ENCODE assay signal across 12 cellular contexts in genomic region chr9:127333326-127334064, GRCh38.
DNase-seq lines count a peak whose midpoint lies in the region; ATAC-seq and TF ChIP-seq lines count a peak whose summit lies in the region.
"Had no signal": no experiment of that assay in that cellular context is flagged by ENCODE, and none has a peak within 500 bp of the region (broad histone marks: within the 10 kb centered on the region; RNA-seq: fewer than 3 reads in every experiment).

No MANE protein-coding gene starts in this region.

- no peaks in the 10 kb centered on the region for H3K36me3 Mint-ChIP-seq in activated CD8-positive, alpha-beta T cell treated with anti-CD3 and anti-CD28 coated beads, Interleukin-2, amount 10 ng/mL, durations not matched to agents 7 days and 5 days (ENCODE audit: low read depth)

- no peak for ATAC-seq in GM21423 (IDR thresholded peaks at IDR 0.05; ENCODE audit: unreplicated experiment)
- no peak for ATAC-seq in activated CD8-positive, alpha-beta T cell treated with anti-CD3 and anti-CD28 coated beads, Interleukin-2, amount 10 ng/mL, durations not matched to agents 7 days and 5 days
- ATAC-seq: foreskin keratinocyte, GM12878 had no signal

- H3K4me1 ChIP-seq in BE2C (peaks cover 31% of the 10 kb centered on the region), sigmoid colon (peaks cover 0 to 28% (median 21%) of the 10 kb centered on the region in 4 donors)

- no peaks in the 10 kb centered on the region for H3K9me3 ChIP-seq in BE2C
- H3K9me3 ChIP-seq in sigmoid colon: no peaks in the 10 kb centered on the region

- TF ChIP-seq EP300 in sigmoid colon (IDR thresholded peaks at IDR 0.05): no peak

- no peak for TF ChIP-seq CTCF in BE2C (IDR thresholded peaks at IDR 0.05; ENCODE audit: low read depth, low read length)
- no peak for TF ChIP-seq CTCF in fibroblast of villous mesenchyme (IDR thresholded peaks at IDR 0.05; ENCODE audit: insufficient read depth, low read depth, low read length)
- no peak for TF ChIP-seq CTCF in sigmoid colon (IDR thresholded peaks at IDR 0.05)
- TF ChIP-seq CTCF in lower leg skin (IDR thresholded peaks at IDR 0.05): no peak
- no peak for TF ChIP-seq CTCF in GM10248 (IDR thresholded peaks at IDR 0.05; ENCODE audit: control extremely low read depth, extremely low read depth, low read depth, missing control alignments)

- H3K27me3 Mint-ChIP-seq in activated CD8-positive, alpha-beta T cell treated with anti-CD3 and anti-CD28 coated beads, Interleukin-2, amount 10 ng/mL, durations not matched to agents 7 days and 5 days (ENCODE audit: low read depth): peaks cover 11% of the 10 kb centered on the region

- intact Hi-C loops in sigmoid colon (cut with DNase I): no loop called here
- intact Hi-C loops in lower leg skin (cut with DNase I; ENCODE audit: low total_unique reads): no loop called here

- H3K4me1 Mint-ChIP-seq in activated CD8-positive, alpha-beta T cell treated with anti-CD3 and anti-CD28 coated beads, Interleukin-2, amount 10 ng/mL, durations not matched to agents 7 days and 5 days (ENCODE audit: low read depth): no peaks in the 10 kb centered on the region

- H3K4me3 ChIP-seq in BE2C (ENCODE audit: low read depth, low read length) (no peak overlapping the region), fibroblast of villous mesenchyme (ENCODE audit: low read depth, low read length) (no peak overlapping the region), sigmoid colon (no peak overlapping the region), lower leg skin (ENCODE audit: low read depth, poor library complexity, severe bottlenecking) (no peak overlapping the region)
- H3K4me3 ChIP-seq: GM12878 had no signal

- CTCF ChIA-PET in activated CD8-positive, alpha-beta T cell treated with anti-CD3 and anti-CD28 coated beads, Interleukin-2, amount 10 ng/mL, durations not matched to agents 7 days and 5 days (lab: Charles Lee): no interaction called here
- CTCF ChIA-PET in GM10248 (lab: Yijun Ruan, JAX): interaction anchor here (1.3 kb wide), 1 partner anchor 9 kb away, joined by 4 read pairs; no protein-coding TSS in a partner anchor

- 74 to 80% methylated on average over 4 of the region's 4 CpGs for WGBS in sigmoid colon, 2 donors
- 58 to 77% methylated on average over 4 of the region's 4 CpGs for WGBS in lower leg skin, 2 donors

- H3K4me3 Mint-ChIP-seq in activated CD8-positive, alpha-beta T cell treated with anti-CD3 and anti-CD28 coated beads, Interleukin-2, amount 10 ng/mL, durations not matched to agents 7 days and 5 days: no peak overlapping the region

- H3K27me3 ChIP-seq in BE2C: no peaks in the 10 kb centered on the region
- no peaks in the 10 kb centered on the region for H3K27me3 ChIP-seq in sigmoid colon
- H3K27me3 ChIP-seq: foreskin keratinocyte had no signal

- H3K27ac Mint-ChIP-seq in activated CD8-positive, alpha-beta T cell treated with anti-CD3 and anti-CD28 coated beads, Interleukin-2, amount 10 ng/mL, durations not matched to agents 7 days and 5 days: no peak overlapping the region

- H3K36me3 ChIP-seq in BE2C (peaks cover 28% of the 10 kb centered on the region), sigmoid colon (no peaks in the 10 kb centered on the region)

- POLR2A ChIA-PET in activated CD8-positive, alpha-beta T cell treated with anti-CD3 and anti-CD28 coated beads, Interleukin-2, amount 10 ng/mL, durations not matched to agents 7 days and 5 days (lab: Charles Lee): no interaction called here
- POLR2A ChIA-PET in GM10248 (lab: Yijun Ruan, JAX): no interaction called here

- no peaks in the 10 kb centered on the region for H3K9me3 Mint-ChIP-seq in activated CD8-positive, alpha-beta T cell treated with anti-CD3 and anti-CD28 coated beads, Interleukin-2, amount 10 ng/mL, durations not matched to agents 7 days and 5 days (ENCODE audit: insufficient read depth)

- peak; percentile 45 for DNase-seq in BE2C
- peak; percentile 58 for DNase-seq in NCI-H2196 treated with DMSO at 0.1 percent for 48 hours (lab: John Stamatoyannopoulos, UW; ENCODE audit: unreplicated experiment)
- peak; percentile 77 for DNase-seq in fibroblast of villous mesenchyme (ENCODE audit: low read depth)
- no peak for DNase-seq in sigmoid colon
- DNase-seq in activated CD8-positive, alpha-beta T cell treated with anti-CD3 and anti-CD28 coated beads, Interleukin-2, amount 10 ng/mL, durations not matched to agents 7 days and 5 days: no peak
- DNase-seq in lower leg skin (ENCODE audit: low spot score in 2 of 2): no peak
- no peak for DNase-seq in GM10248 (ENCODE audit: extremely low spot score)
- DNase-seq: foreskin keratinocyte, NCI-H187 had no signal

- peak overlapping the region in 3 of 4 donors; percentile 35 to 41 (median 38) for H3K27ac ChIP-seq in sigmoid colon
- H3K27ac ChIP-seq: foreskin keratinocyte, KMS-11 had no signal

- no peak for TF ChIP-seq POLR2A in sigmoid colon (IDR thresholded peaks at IDR 0.05)
- no peak for TF ChIP-seq POLR2A in lower leg skin (IDR thresholded peaks at IDR 0.05)

Comparison
In these comparisons a context has a peak if more than half of its experiments do, and no peak if none do; other contexts are left out.
1. DNase-seq: peak in BE2C (single experiment), NCI-H2196 treated with DMSO at 0.1 percent for 48 hours (single experiment) and fibroblast of villous mesenchyme (single experiment); none in sigmoid colon (single experiment), activated CD8-positive, alpha-beta T cell treated with anti-CD3 and anti-CD28 coated beads, Interleukin-2, amount 10 ng/mL, durations not matched to agents 7 days and 5 days (single experiment), lower leg skin (0 of 2) and GM10248 (single experiment).